In genomic region chr9:115152281-115152680, GRCh38 we compare ENCODE assay signal across 9 cellular contexts. TPM values are rescaled to one million over a fixed set of nuclear protein-coding genes. Genes with fewer than 3 reads are reported as not detected.
"Had no signal": no experiment of that assay in that cellular context is flagged by ENCODE, and none has a peak within 500 bp of the region (broad histone marks: within the 10 kb centered on the region; RNA-seq: fewer than 3 reads in every experiment).

No MANE protein-coding gene starts in this region.

- ATAC-seq: GM12878 had no signal

- FAIRE-seq: G401.6, GM12878, GM12891, GM12892, GM18507, GM19239 had no signal

- H3K4me3 ChIP-seq: GM12878 had no signal

- DNase-seq: GDM1, GF-D8 had no signal

RNA-seq across cellular contexts. Expression of gene TNC, which starts 34.3 kb away (rescaled TPM):
- total RNA-seq: G401 had no signal
